ENCODE assay signal across 18 cellular contexts in genomic region chr16:65672960-65673359, GRCh38.
DNase-seq lines count a peak whose midpoint lies in the region; ATAC-seq and TF ChIP-seq lines count a peak whose summit lies in the region.
"Had no signal": no experiment of that assay in that cellular context is flagged by ENCODE, and none has a peak within 500 bp of the region (broad histone marks: within the 10 kb centered on the region; RNA-seq: fewer than 3 reads in every experiment).

No MANE protein-coding gene starts in this region.

- H3K27me3 ChIP-seq in RWPE2 (ENCODE audit: insufficient read depth, poor library complexity, severe bottlenecking) (no peaks in the 10 kb centered on the region), endodermal cell (ENCODE audit: control insufficient read depth, insufficient read depth, low read length, poor library complexity, severe bottlenecking) (no peaks in the 10 kb centered on the region), gastrocnemius medialis (no peaks in the 10 kb centered on the region), upper lobe of left lung (no peaks in the 10 kb centered on the region)
- H3K27me3 ChIP-seq: tibial nerve had no signal

- H3K4me3 ChIP-seq in RWPE2 (ENCODE audit: severe bottlenecking) (no peak overlapping the region), endodermal cell (ENCODE audit: low read length) (no peak overlapping the region), gastrocnemius medialis (no peak overlapping the region), upper lobe of left lung (no peak overlapping the region)
- H3K4me3 ChIP-seq: tibial nerve had no signal

- H3K36me3 Mint-ChIP-seq in endodermal cell (ENCODE audit: low read depth) (no peaks in the 10 kb centered on the region), nephron progenitor cell (ENCODE audit: low read depth) (no peaks in the 10 kb centered on the region)
- H3K36me3 Mint-ChIP-seq: stimulated activated memory B cell treated with anti-CD40 and anti-IgM and Interleukin-4, amounts not matched to agents 10 μg/mL and 1 μg/mL and 100 μg/mL, for 72 hours had no signal

- TF ChIP-seq EP300 in upper lobe of left lung (IDR thresholded peaks at IDR 0.05) = no peak

- intact Hi-C loops in gastrocnemius medialis (cut with DNase I; ENCODE audit: low total_unique reads) = loop anchor here (1.0 kb wide), 1 partner anchor 23 kb away; no protein-coding TSS in a partner anchor

- TF ChIP-seq CTCF in RWPE2 (IDR thresholded peaks at IDR 0.05; ENCODE audit: poor library complexity, severe bottlenecking) (no peak), endodermal cell (conservative IDR thresholded peaks at IDR 0.05) (no peak), nephron progenitor cell (IDR thresholded peaks at IDR 0.05) (no peak), gastrocnemius medialis (IDR thresholded peaks at IDR 0.05 in 4 of 5, conservative IDR thresholded peaks at IDR 0.05 in 1 of 5) (no peak), upper lobe of left lung (IDR thresholded peaks at IDR 0.05) (no peak)

- TF ChIP-seq POLR2A in gastrocnemius medialis (IDR thresholded peaks at IDR 0.05) (no peak), upper lobe of left lung (IDR thresholded peaks at IDR 0.05) (no peak)

- peak; percentile 88 for ATAC-seq in RWPE2 (ENCODE audit: low read depth)
- ATAC-seq in GM21723 (IDR thresholded peaks at IDR 0.05; ENCODE audit: unreplicated experiment) = no peak
- ATAC-seq in gastrocnemius medialis = no peak
- no peak for ATAC-seq in upper lobe of left lung (ENCODE audit: low FRiP score in 2 of 2)
- ATAC-seq: activated naive CD8-positive, alpha-beta T cell treated with anti-CD3 and anti-CD28 coated beads, Interleukin-2, amount 50 U/mL, for 24 hours; activated T-helper 17 cell treated with anti-CD3 and anti-CD28 coated beads, Interleukin-2, amount 50 U/mL, for 72 hours; HCT116; stimulated activated memory B cell treated with anti-CD40 and anti-IgM and Interleukin-4, amounts not matched to agents 10 μg/mL and 1 μg/mL and 100 μg/mL, for 72 hours had no signal

- H3K9me3 ChIP-seq in RWPE2 (ENCODE audit: severe bottlenecking) (peaks cover 3% of the 10 kb centered on the region), endodermal cell (ENCODE audit: control insufficient read depth, low read length) (peaks cover 5% of the 10 kb centered on the region), gastrocnemius medialis (no peaks in the 10 kb centered on the region), upper lobe of left lung (no peaks in the 10 kb centered on the region)
- H3K9me3 ChIP-seq: tibial nerve had no signal

- in situ Hi-C loops in gastrocnemius medialis (cut with MboI; ENCODE audit: low sequenced_read_pairs in 4 of 4) = no loop called here

- no peaks in the 10 kb centered on the region for H3K9me3 Mint-ChIP-seq in endodermal cell
- H3K9me3 Mint-ChIP-seq in nephron progenitor cell = peaks cover 8% of the 10 kb centered on the region
- H3K9me3 Mint-ChIP-seq: activated naive CD8-positive, alpha-beta T cell treated with anti-CD3 and anti-CD28 coated beads, Interleukin-2, amount 50 U/mL, for 24 hours had no signal

- peaks cover 17% of the 10 kb centered on the region for H3K4me1 Mint-ChIP-seq in endodermal cell
- peaks cover 17% of the 10 kb centered on the region for H3K4me1 Mint-ChIP-seq in nephron progenitor cell
- H3K4me1 Mint-ChIP-seq: activated naive CD8-positive, alpha-beta T cell treated with anti-CD3 and anti-CD28 coated beads, Interleukin-2, amount 50 U/mL, for 24 hours; activated T-helper 17 cell treated with anti-CD3 and anti-CD28 coated beads, Interleukin-2, amount 50 U/mL, for 72 hours; stimulated activated memory B cell treated with anti-CD40 and anti-IgM and Interleukin-4, amounts not matched to agents 10 μg/mL and 1 μg/mL and 100 μg/mL, for 72 hours had no signal

- 62 to 76% methylated on average over 2 to 3 of the region's 3 CpGs for WGBS in endodermal cell (ENCODE audit: insufficient coverage in 1 of 2, insufficient read length in 1 of 2), 2 experiments
- WGBS in upper lobe of left lung, 2 donors = 52 to 56% methylated on average over 3 of the region's 3 CpGs

- no peak overlapping the region for H3K27ac Mint-ChIP-seq in endodermal cell
- peak overlapping the region; percentile 85 for H3K27ac Mint-ChIP-seq in nephron progenitor cell
- H3K27ac Mint-ChIP-seq: activated naive CD8-positive, alpha-beta T cell treated with anti-CD3 and anti-CD28 coated beads, Interleukin-2, amount 50 U/mL, for 24 hours; activated T-helper 17 cell treated with anti-CD3 and anti-CD28 coated beads, Interleukin-2, amount 50 U/mL, for 72 hours; stimulated activated memory B cell treated with anti-CD40 and anti-IgM and Interleukin-4, amounts not matched to agents 10 μg/mL and 1 μg/mL and 100 μg/mL, for 72 hours; T-helper 1 cell treated with Interleukin-12 subunit alpha and Interleukin-12 subunit beta and Interleukin-4 antibody, amounts not matched to agents 30 μg/mL and 1 μg/mL, for 36 hours had no signal

- peaks cover 9% of the 10 kb centered on the region for H3K4me1 ChIP-seq in RWPE2 (ENCODE audit: insufficient read depth, poor library complexity, severe bottlenecking)
- no peaks in the 10 kb centered on the region for H3K4me1 ChIP-seq in endodermal cell (ENCODE audit: control insufficient read depth, insufficient read depth, low read length)
- H3K4me1 ChIP-seq in gastrocnemius medialis = no peaks in the 10 kb centered on the region
- peaks cover 0 to under 1% (median 0%) of the 10 kb centered on the region in 4 donors for H3K4me1 ChIP-seq in upper lobe of left lung
- H3K4me1 ChIP-seq: tibial nerve had no signal

- H3K4me3 Mint-ChIP-seq in endodermal cell (no peak overlapping the region), nephron progenitor cell (no peak overlapping the region)
- H3K4me3 Mint-ChIP-seq: activated naive CD8-positive, alpha-beta T cell treated with anti-CD3 and anti-CD28 coated beads, Interleukin-2, amount 50 U/mL, for 24 hours; activated T-helper 17 cell treated with anti-CD3 and anti-CD28 coated beads, Interleukin-2, amount 50 U/mL, for 72 hours; stimulated activated memory B cell treated with anti-CD40 and anti-IgM and Interleukin-4, amounts not matched to agents 10 μg/mL and 1 μg/mL and 100 μg/mL, for 72 hours; T-helper 1 cell treated with Interleukin-12 subunit alpha and Interleukin-12 subunit beta and Interleukin-4 antibody, amounts not matched to agents 30 μg/mL and 1 μg/mL, for 36 hours had no signal

- DNase-seq in GM04504 (ENCODE audit: low read depth) = peak; percentile 14
- DNase-seq in RWPE2 (ENCODE audit: low spot score) = no peak
- DNase-seq in endodermal cell = peak; percentile 57
- DNase-seq in nephron progenitor cell = no peak
- no peak for DNase-seq in gastrocnemius medialis
- DNase-seq in NCI-H524 (lab: John Stamatoyannopoulos, UW) = no peak
- no peak for DNase-seq in upper lobe of left lung
- DNase-seq: activated naive CD8-positive, alpha-beta T cell treated with anti-CD3 and anti-CD28 coated beads, Interleukin-2, amount 50 U/mL, for 24 hours; DMS53; Karpas-422; NCI-H1436 treated with DMSO at 0.1 percent for 48 hours; SHP77 had no signal

- H3K9ac ChIP-seq in endodermal cell (ENCODE audit: extremely low read depth, low read length, poor library complexity, severe bottlenecking) = no peak overlapping the region

- H3K27ac ChIP-seq in RWPE2 (ENCODE audit: poor library complexity, severe bottlenecking) (peak overlapping the region; percentile 26), endodermal cell (ENCODE audit: low read depth, low read length) (no peak overlapping the region), gastrocnemius medialis (no peak overlapping the region), upper lobe of left lung (no peak overlapping the region)
- H3K27ac ChIP-seq: tibial nerve had no signal

- H3K36me3 ChIP-seq in RWPE2 (ENCODE audit: low read depth) (no peaks in the 10 kb centered on the region), endodermal cell (ENCODE audit: control insufficient read depth, insufficient read depth, low read length) (no peaks in the 10 kb centered on the region), gastrocnemius medialis (no peaks in the 10 kb centered on the region), upper lobe of left lung (no peaks in the 10 kb centered on the region)
- H3K36me3 ChIP-seq: tibial nerve had no signal

- peaks cover 17% of the 10 kb centered on the region for H3K27me3 Mint-ChIP-seq in endodermal cell (ENCODE audit: insufficient read depth)
- peaks cover 3% of the 10 kb centered on the region for H3K27me3 Mint-ChIP-seq in nephron progenitor cell (ENCODE audit: low read depth, poor library complexity)
- H3K27me3 Mint-ChIP-seq: activated naive CD8-positive, alpha-beta T cell treated with anti-CD3 and anti-CD28 coated beads, Interleukin-2, amount 50 U/mL, for 24 hours; activated T-helper 17 cell treated with anti-CD3 and anti-CD28 coated beads, Interleukin-2, amount 50 U/mL, for 72 hours; stimulated activated memory B cell treated with anti-CD40 and anti-IgM and Interleukin-4, amounts not matched to agents 10 μg/mL and 1 μg/mL and 100 μg/mL, for 72 hours had no signal

Comparison
In these comparisons a context has a peak if more than half of its experiments do, and no peak if none do; other contexts are left out.
1. DNase-seq: peak in GM04504 (single experiment) and endodermal cell (single experiment); none in RWPE2 (single experiment), nephron progenitor cell (single experiment), gastrocnemius medialis (0 of 2), NCI-H524 (0 of 2) and upper lobe of left lung (0 of 2).